Comparison of ENCODE assay signal across 8 cellular contexts in genomic region chr7:95916573-95917371, GRCh38.
DNase-seq lines count a peak whose midpoint lies in the region; ATAC-seq, FAIRE-seq and TF ChIP-seq lines count a peak whose summit lies in the region.

No MANE protein-coding gene starts in this region.

- no peak for TF ChIP-seq POLR2A in suprapubic skin (IDR thresholded peaks at IDR 0.05)

- no peaks in the 10 kb centered on the region for H3K36me3 Mint-ChIP-seq in CD14-positive monocyte

- 39% methylated on average over 20 of the region's 20 CpGs for WGBS in suprapubic skin

- H3K27ac ChIP-seq in foreskin keratinocyte (no peak overlapping the region), suprapubic skin (no peak overlapping the region)

- FAIRE-seq in RCC 7860 (lab: Jason Lieb, UNC) = peak; percentile 80

- no peak overlapping the region for H3K4me3 ChIP-seq in suprapubic skin

- peak; percentile 57 for ATAC-seq in GM19324 (IDR thresholded peaks at IDR 0.05; ENCODE audit: low FRiP score, unreplicated experiment)
- ATAC-seq in foreskin keratinocyte = peak; percentile 74

- H3K27me3 ChIP-seq in foreskin keratinocyte (peaks cover 11% of the 10 kb centered on the region), suprapubic skin (no peaks in the 10 kb centered on the region)

- TF ChIP-seq EP300 in suprapubic skin (IDR thresholded peaks at IDR 0.05) = no peak

- TF ChIP-seq CTCF in CD14-positive monocyte (IDR thresholded peaks at IDR 0.05) = peak; percentile 90
- TF ChIP-seq CTCF in foreskin keratinocyte (conservative IDR thresholded peaks at IDR 0.05) = peak; percentile 86
- peak; percentile 71 to 86 for TF ChIP-seq CTCF in suprapubic skin (IDR thresholded peaks at IDR 0.05)

- no peak overlapping the region for H3K27ac Mint-ChIP-seq in CD14-positive monocyte

- intact Hi-C loops in CD14-positive monocyte (cut with micrococcal nuclease) = loop anchor here (2.0 to 10.0 kb wide), 4 partner anchors 1110 to 1151 kb away; no protein-coding TSS in a partner anchor

- H3K27me3 Mint-ChIP-seq in CD14-positive monocyte (ENCODE audit: low read depth in 3 of 3) = peaks cover 10 to 16% (median 12%) of the 10 kb centered on the region in 3 donors

- H3K4me1 ChIP-seq in foreskin keratinocyte (no peaks in the 10 kb centered on the region), suprapubic skin (no peaks in the 10 kb centered on the region)

- no peaks in the 10 kb centered on the region for H3K9me3 Mint-ChIP-seq in CD14-positive monocyte

- DNase-seq in CD14-positive monocyte (ENCODE audit: low spot score) (peak; percentile 64), KG1 (lab: John Stamatoyannopoulos, UW) (peak; percentile 27), RCC 7860 (ENCODE audit: low spot score) (peak; percentile 28), foreskin keratinocyte (peak; percentile 5 to 32), occipital lobe (lab: John Stamatoyannopoulos, UW) (peak; percentile 63), suprapubic skin (ENCODE audit: low spot score in 2 of 2) (peak; percentile 84 to 91)
- peak; percentile 47 for DNase-seq in activated effector memory CD4-positive, alpha-beta T cell treated with Interleukin-2 at 50 U/mL for 16 hours

- no peaks in the 10 kb centered on the region for H3K9me3 ChIP-seq in suprapubic skin

- H3K36me3 ChIP-seq in suprapubic skin = no peaks in the 10 kb centered on the region

- peak overlapping the region in 1 of 2 donors; percentile 77 for H3K4me3 Mint-ChIP-seq in CD14-positive monocyte

- H3K4me1 Mint-ChIP-seq in CD14-positive monocyte = peaks cover 3% of the 10 kb centered on the region

Comparison
In these comparisons a context has a peak if more than half of its experiments do, and no peak if none do; other contexts are left out.
1. DNase-seq: peak in every context shown above with its lines; median percentile 88 in suprapubic skin; 64 in CD14-positive monocyte; 63 in occipital lobe; 47 in activated effector memory CD4-positive, alpha-beta T cell treated with Interleukin-2 at 50 U/mL for 16 hours; 28 in RCC 7860; 27 in KG1; 18 in foreskin keratinocyte.